Comparison of ENCODE assay signal across 1 cellular context in the genomic region with DNA sequence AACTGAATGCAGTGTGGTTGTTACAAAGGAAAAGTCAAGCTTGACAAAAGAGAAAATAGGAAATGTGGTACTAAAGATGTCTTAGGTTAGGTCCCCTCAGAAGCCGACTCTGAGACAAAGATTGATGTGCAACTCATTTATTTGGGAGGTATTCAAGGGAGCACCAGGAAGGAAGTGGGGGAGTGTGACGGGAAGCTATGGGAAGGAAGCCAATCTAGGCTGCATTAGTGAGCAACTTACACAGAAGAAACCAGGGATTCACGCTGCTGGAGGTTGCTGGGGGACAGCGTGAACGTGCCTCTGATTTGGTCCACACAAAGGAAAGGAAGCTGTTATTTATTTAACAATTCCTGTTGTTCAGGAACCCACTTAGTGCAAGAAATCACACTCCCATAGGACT.
TF ChIP-seq lines count a peak whose summit lies in the region.

No MANE protein-coding gene starts in this region.

TF ChIP-seq in HepG2, 621 proteins besides CTCF, POLR2A, EP300 and RAD21 (continued from another document):
- TF ChIP-seq, protein P1, sequence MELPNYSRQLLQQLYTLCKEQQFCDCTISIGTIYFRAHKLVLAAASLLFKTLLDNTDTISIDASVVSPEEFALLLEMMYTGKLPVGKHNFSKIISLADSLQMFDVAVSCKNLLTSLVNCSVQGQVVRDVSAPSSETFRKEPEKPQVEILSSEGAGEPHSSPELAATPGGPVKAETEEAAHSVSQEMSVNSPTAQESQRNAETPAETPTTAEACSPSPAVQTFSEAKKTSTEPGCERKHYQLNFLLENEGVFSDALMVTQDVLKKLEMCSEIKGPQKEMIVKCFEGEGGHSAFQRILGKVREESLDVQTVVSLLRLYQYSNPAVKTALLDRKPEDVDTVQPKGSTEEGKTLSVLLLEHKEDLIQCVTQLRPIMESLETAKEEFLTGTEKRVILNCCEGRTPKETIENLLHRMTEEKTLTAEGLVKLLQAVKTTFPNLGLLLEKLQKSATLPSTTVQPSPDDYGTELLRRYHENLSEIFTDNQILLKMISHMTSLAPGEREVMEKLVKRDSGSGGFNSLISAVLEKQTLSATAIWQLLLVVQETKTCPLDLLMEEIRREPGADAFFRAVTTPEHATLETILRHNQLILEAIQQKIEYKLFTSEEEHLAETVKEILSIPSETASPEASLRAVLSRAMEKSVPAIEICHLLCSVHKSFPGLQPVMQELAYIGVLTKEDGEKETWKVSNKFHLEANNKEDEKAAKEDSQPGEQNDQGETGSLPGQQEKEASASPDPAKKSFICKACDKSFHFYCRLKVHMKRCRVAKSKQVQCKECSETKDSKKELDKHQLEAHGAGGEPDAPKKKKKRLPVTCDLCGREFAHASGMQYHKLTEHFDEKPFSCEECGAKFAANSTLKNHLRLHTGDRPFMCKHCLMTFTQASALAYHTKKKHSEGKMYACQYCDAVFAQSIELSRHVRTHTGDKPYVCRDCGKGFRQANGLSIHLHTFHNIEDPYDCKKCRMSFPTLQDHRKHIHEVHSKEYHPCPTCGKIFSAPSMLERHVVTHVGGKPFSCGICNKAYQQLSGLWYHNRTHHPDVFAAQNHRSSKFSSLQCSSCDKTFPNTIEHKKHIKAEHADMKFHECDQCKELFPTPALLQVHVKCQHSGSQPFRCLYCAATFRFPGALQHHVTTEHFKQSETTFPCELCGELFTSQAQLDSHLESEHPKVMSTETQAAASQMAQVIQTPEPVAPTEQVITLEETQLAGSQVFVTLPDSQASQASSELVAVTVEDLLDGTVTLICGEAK (IDR thresholded peaks at IDR 0.05) = no peak
- TF ChIP-seq, protein P1 (CRISPR knock-in tag; IDR thresholded peaks at IDR 0.05) = no peak
- TF ChIP-seq XRCC5 (optimal IDR thresholded peaks at IDR 0.05; ENCODE audit: low read length) = no peak
- no peak for TF ChIP-seq CHD4 (IDR thresholded peaks at IDR 0.05; ENCODE audit: borderline replicate concordance, low read length)
- TF ChIP-seq, protein P2, sequence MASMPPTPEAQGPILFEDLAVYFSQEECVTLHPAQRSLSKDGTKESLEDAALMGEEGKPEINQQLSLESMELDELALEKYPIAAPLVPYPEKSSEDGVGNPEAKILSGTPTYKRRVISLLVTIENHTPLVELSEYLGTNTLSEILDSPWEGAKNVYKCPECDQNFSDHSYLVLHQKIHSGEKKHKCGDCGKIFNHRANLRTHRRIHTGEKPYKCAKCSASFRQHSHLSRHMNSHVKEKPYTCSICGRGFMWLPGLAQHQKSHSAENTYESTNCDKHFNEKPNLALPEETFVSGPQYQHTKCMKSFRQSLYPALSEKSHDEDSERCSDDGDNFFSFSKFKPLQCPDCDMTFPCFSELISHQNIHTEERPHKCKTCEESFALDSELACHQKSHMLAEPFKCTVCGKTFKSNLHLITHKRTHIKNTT (CRISPR knock-in tag; IDR thresholded peaks at IDR 0.05) = no peak
- no peak for TF ChIP-seq ATAD3A (CRISPR knock-in tag; IDR thresholded peaks at IDR 0.05)
- TF ChIP-seq CAMTA2 (CRISPR knock-in tag; IDR thresholded peaks at IDR 0.05; ENCODE audit: borderline replicate concordance) = no peak
- TF ChIP-seq ESRRA (CRISPR knock-in tag; IDR thresholded peaks at IDR 0.05; ENCODE audit: low read depth) = no peak
- TF ChIP-seq ZNF230 (CRISPR knock-in tag; IDR thresholded peaks at IDR 0.05) = no peak
- TF ChIP-seq, protein P3, sequence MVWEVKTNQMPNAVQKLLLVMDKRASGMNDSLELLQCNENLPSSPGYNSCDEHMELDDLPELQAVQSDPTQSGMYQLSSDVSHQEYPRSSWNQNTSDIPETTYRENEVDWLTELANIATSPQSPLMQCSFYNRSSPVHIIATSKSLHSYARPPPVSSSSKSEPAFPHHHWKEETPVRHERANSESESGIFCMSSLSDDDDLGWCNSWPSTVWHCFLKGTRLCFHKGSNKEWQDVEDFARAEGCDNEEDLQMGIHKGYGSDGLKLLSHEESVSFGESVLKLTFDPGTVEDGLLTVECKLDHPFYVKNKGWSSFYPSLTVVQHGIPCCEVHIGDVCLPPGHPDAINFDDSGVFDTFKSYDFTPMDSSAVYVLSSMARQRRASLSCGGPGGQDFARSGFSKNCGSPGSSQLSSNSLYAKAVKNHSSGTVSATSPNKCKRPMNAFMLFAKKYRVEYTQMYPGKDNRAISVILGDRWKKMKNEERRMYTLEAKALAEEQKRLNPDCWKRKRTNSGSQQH (CRISPR knock-in tag; IDR thresholded peaks at IDR 0.05; ENCODE audit: low read depth) = no peak
- TF ChIP-seq ZNF7 (CRISPR knock-in tag; IDR thresholded peaks at IDR 0.05) = no peak
